ENCODE assay signal across 1 cellular context in the genomic region with DNA sequence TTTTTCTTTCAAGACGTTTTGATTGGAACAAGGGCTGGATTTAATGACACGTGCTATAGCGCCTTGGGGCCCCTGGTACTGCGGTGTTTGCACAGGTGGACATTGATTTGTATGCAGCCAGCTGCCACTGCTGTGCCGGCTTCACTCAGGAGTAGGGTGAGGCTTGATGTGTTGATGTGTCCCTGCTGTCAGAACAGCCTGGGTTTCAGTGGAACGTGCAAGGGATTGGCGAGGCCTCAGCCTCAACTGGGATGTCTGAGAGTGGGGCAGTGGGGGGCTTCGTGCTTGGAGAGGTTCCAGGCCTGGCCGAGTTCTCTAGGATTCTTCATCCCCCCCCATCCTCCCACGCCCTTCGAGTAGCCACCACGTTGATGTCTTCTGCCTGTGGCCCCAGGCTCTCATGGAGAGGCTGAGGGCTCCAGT.
TF ChIP-seq lines count a peak whose summit lies in the region.

No MANE protein-coding gene starts in this region.

TF ChIP-seq in HepG2, 621 proteins besides CTCF, POLR2A, EP300 and RAD21 (continued from another document):
- TF ChIP-seq NFAT5 (CRISPR knock-in tag; IDR thresholded peaks at IDR 0.05) (no peak), ARNTL (CRISPR knock-in tag; IDR thresholded peaks at IDR 0.05) (no peak), ZKSCAN8 (CRISPR knock-in tag; IDR thresholded peaks at IDR 0.05; ENCODE audit: borderline replicate concordance) (no peak), ZSCAN31 (CRISPR knock-in tag; IDR thresholded peaks at IDR 0.05; ENCODE audit: low read depth) (no peak), NBN (conservative IDR thresholded peaks at IDR 0.05) (no peak), CHD4 (IDR thresholded peaks at IDR 0.05; ENCODE audit: borderline replicate concordance, low read length) (no peak), ZNF280D (CRISPR knock-in tag; IDR thresholded peaks at IDR 0.05) (no peak), STAT5B (CRISPR knock-in tag; IDR thresholded peaks at IDR 0.05) (no peak), ZNF234 (CRISPR knock-in tag; conservative IDR thresholded peaks at IDR 0.05) (no peak), TRIM24 (CRISPR knock-in tag; IDR thresholded peaks at IDR 0.05) (no peak), REXO4 (CRISPR knock-in tag; IDR thresholded peaks at IDR 0.05; ENCODE audit: borderline replicate concordance) (no peak), FOXP1 (IDR thresholded peaks at IDR 0.05) (no peak), FOXP1 (CRISPR knock-in tag; IDR thresholded peaks at IDR 0.05) (no peak)
- TF ChIP-seq, protein P1, sequence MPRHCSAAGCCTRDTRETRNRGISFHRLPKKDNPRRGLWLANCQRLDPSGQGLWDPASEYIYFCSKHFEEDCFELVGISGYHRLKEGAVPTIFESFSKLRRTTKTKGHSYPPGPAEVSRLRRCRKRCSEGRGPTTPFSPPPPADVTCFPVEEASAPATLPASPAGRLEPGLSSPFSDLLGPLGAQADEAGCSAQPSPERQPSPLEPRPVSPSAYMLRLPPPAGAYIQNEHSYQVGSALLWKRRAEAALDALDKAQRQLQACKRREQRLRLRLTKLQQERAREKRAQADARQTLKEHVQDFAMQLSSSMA (CRISPR knock-in tag; IDR thresholded peaks at IDR 0.05) = no peak
